Comparison of ENCODE assay signal across 9 cellular contexts in the genomic region with DNA sequence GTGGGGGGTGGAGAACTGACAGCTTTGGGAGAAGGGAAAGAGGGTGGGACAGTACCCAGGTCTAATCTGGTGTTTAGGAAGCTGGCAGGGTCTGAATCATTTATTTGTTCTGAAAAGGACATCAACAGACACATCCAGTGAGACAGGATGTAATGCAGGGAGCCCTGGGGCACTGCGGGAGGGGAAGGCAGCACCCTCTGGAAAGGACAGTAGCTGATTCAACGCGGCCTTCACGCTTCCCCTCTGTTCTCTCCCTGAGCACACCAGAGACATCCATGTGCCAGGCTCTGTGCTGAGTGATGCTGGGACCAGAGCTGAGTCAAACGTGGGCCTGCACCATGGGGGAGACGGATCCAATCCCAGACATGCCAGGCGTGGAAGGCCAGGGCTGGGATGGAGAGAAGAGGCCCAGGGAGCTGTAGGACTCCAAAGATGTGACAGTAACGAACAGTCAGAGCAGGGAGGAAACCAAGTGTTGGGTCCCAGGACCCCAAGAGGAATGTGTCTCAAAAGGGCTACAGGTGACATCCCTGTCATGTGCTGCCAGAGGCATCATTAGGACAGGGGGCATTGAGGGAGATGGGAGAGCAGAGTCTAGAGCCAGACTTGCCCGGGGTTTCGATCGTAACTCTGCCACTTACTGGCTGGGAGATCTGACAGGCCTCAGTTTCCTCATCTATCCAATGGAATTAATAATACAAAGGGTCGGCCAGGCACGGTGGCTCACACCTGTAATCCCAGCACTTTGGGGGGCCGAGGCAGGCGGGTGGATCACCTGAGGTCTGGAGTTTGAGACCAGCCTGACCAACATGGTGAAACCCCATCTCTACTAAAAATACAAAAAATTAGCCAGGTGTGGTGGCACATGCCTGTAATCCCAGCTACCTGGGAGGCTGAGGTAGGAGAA. TPM values are rescaled to one million over a fixed set of nuclear protein-coding genes. Genes with fewer than 3 reads are reported as not detected.
DNase-seq lines count a peak whose midpoint lies in the region; ATAC-seq and TF ChIP-seq lines count a peak whose summit lies in the region.
"Had no signal": no experiment of that assay in that cellular context is flagged by ENCODE, and none has a peak within 500 bp of the region (broad histone marks: within the 10 kb centered on the region; RNA-seq: fewer than 3 reads in every experiment).

No MANE protein-coding gene starts in this region.

- intact Hi-C loops in MCF 10A (cut with micrococcal nuclease), result no loop called here
- intact Hi-C loops in lower lobe of right lung (cut with DNase I), result no loop called here

- peaks cover 31% of the 10 kb centered on the region for H3K4me1 Mint-ChIP-seq in MCF 10A (ENCODE audit: insufficient read depth, unreplicated experiment)

- TF ChIP-seq CTCF in 22Rv1 (IDR thresholded peaks at IDR 0.05), result no peak
- TF ChIP-seq CTCF in MCF 10A (IDR thresholded peaks at IDR 0.05; ENCODE audit: unreplicated experiment), result no peak
- no peak for TF ChIP-seq CTCF in lower lobe of right lung (IDR thresholded peaks at IDR 0.05)

- H3K36me3 Mint-ChIP-seq in MCF 10A (ENCODE audit: insufficient read depth, unreplicated experiment), result peaks cover 6% of the 10 kb centered on the region

- H3K27me3 Mint-ChIP-seq in MCF 10A (ENCODE audit: insufficient read depth, unreplicated experiment), result no peaks in the 10 kb centered on the region

- peak overlapping the region; percentile 68 for H3K4me3 Mint-ChIP-seq in MCF 10A (ENCODE audit: unreplicated experiment)

- POLR2A ChIA-PET in MCF 10A (lab: Yijun Ruan, JAX), result interaction anchor here (0.6 kb wide), 1 partner anchor 421 kb away, joined by 4 read pairs; no protein-coding TSS in a partner anchor

- H3K4me3 ChIP-seq in HUES48 (ENCODE audit: low read depth, low read length), result no peak overlapping the region
- no peak overlapping the region for H3K4me3 ChIP-seq in lower lobe of right lung

- no peak overlapping the region for H3K9ac ChIP-seq in HUES48 (ENCODE audit: low read depth, low read length)

- peaks cover 21% of the 10 kb centered on the region for H3K4me1 ChIP-seq in HUES48 (ENCODE audit: control insufficient read depth, insufficient read depth, low read length)
- peaks cover 41% of the 10 kb centered on the region for H3K4me1 ChIP-seq in lower lobe of right lung

- H3K27me3 ChIP-seq in HUES48 (ENCODE audit: control insufficient read depth, insufficient read depth, low read length) (no peaks in the 10 kb centered on the region), lower lobe of right lung (ENCODE audit: low read depth) (no peaks in the 10 kb centered on the region)
- H3K27me3 ChIP-seq: tibial nerve had no signal

- CTCF ChIA-PET in MCF 10A (lab: Yijun Ruan, JAX), result interaction anchor here (0.6 to 2.3 kb wide), 3 partner anchors 10 to 34 kb away, joined by 3 to 18 read pairs (median 5); no protein-coding TSS in a partner anchor

- H3K27ac ChIP-seq in 22Rv1 (peak overlapping the region; percentile 99), HUES48 (ENCODE audit: low read depth, low read length) (peak overlapping the region; percentile 25), lower lobe of right lung (peak overlapping the region; percentile 95)

- no peaks in the 10 kb centered on the region for H3K9me3 ChIP-seq in HUES48 (ENCODE audit: control insufficient read depth, insufficient read depth, low read length)
- H3K9me3 ChIP-seq in lower lobe of right lung, result no peaks in the 10 kb centered on the region
- H3K9me3 ChIP-seq: tibial nerve had no signal

- BruUV-seq in MCF 10A (replicated peaks; lab: Mats Ljungman, UMichigan), result no TSS peak

- peak overlapping the region; percentile 90 for H3K27ac Mint-ChIP-seq in MCF 10A (ENCODE audit: low read depth, unreplicated experiment)

- peak; percentile 58 for DNase-seq in MCF 10A (ENCODE audit: unreplicated experiment)
- no peak for DNase-seq in lower lobe of right lung
- DNase-seq in NCI-H524 treated with DMSO at 0.1 percent for 48 hours (lab: John Stamatoyannopoulos, UW), result no peak
- no peak for DNase-seq in DMS153 treated with DMSO at 0.1 percent for 48 hours (lab: John Stamatoyannopoulos, UW; ENCODE audit: unreplicated experiment)
- DNase-seq in NCI-H187 treated with DMSO at 0.1 percent for 48 hours (lab: John Stamatoyannopoulos, UW), result no peak

- ATAC-seq in lower lobe of right lung (no peak), HG03159 (IDR thresholded peaks at IDR 0.05; ENCODE audit: unreplicated experiment) (no peak)

- no peaks in the 10 kb centered on the region for H3K9me3 Mint-ChIP-seq in MCF 10A (ENCODE audit: unreplicated experiment)

- H3K36me3 ChIP-seq in HUES48 (ENCODE audit: control insufficient read depth, insufficient read depth, low read length) (no peaks in the 10 kb centered on the region), lower lobe of right lung (no peaks in the 10 kb centered on the region)
- H3K36me3 ChIP-seq: tibial nerve had no signal

RNA-seq across cellular contexts. Expression of a gene that starts 1.7 kb away (rescaled TPM):
- total RNA-seq in MCF 10A (2022) (109 and 114 TPM in 2 replicates), lower lobe of right lung (59.8 TPM)

RNA-seq across cellular contexts. Expression of a gene that starts 4.3 kb away (rescaled TPM):
- 0.79 TPM in 1 of 2 replicates, not detected in the other for total RNA-seq in MCF 10A (2022)
- 1.9 TPM for total RNA-seq in lower lobe of right lung
- total RNA-seq: tibial nerve had no signal

RNA-seq across cellular contexts. Expression of a gene that starts 8.0 kb away (rescaled TPM):
- total RNA-seq in MCF 10A (2022) (not detected in 2 replicates), lower lobe of right lung (31.7 TPM)

RNA-seq across cellular contexts. Expression of a gene that starts 22.5 kb away (rescaled TPM):
- 0.58 and 0.74 TPM in 2 replicates for total RNA-seq in MCF 10A (2022)
- total RNA-seq in lower lobe of right lung, result 3.2 TPM

RNA-seq across cellular contexts. Expression of a gene that starts 23.3 kb away (rescaled TPM):
- total RNA-seq in MCF 10A (2022) (not detected in 2 replicates), lower lobe of right lung (not detected)
- total RNA-seq: tibial nerve had no signal

Comparison
In these comparisons a context has a peak if more than half of its experiments do, and no peak if none do; other contexts are left out.
1. H3K27ac ChIP-seq: peak in every context shown above with its lines; median percentile 99 in 22Rv1; 95 in lower lobe of right lung; 25 in HUES48.
2. RNA of a gene that starts 8.0 kb away (total RNA-seq): 31.7 TPM in lower lobe of right lung (single experiment); not detected in MCF 10A; every median in the first group is over 10 times any median in the second.